In the genomic region with DNA sequence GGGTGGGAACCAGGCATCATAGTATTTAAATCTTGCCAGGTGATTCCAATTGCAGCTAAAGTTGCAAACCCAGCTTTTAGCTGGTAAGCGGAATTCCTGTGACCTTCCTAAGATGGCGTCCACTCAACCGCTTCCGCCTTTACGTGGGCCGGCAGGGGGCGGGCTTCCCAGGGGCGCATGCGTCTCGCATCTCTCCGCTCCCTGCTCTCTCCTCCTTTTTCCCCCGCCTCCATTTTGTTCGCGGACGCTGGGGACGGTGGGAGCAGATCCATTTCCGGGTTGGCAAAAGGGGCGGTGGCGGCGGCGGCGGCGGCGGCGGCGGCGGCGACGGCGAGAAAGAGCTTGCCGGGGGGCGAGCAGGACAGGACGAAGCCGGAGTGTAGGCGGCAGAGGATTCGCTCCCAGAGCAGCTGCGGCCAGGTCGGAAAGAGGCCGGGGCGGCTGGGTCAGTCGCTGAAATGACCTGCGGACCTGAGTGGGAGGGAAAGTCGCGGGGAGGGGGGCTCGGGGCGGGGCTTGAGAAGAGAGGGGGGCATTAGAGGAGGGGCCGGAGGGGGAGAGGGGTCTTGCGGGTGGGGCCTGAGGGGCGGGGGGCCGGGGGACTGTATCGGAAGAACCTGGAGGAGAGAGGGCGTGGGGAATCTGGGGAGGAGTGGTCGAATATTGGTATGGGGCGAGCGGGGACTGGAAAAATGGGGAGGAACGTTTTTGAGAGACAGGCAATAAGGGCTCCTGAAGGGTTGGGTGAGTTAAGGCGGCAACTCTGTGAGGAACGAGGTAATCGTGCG, we compare ENCODE assay signal across 8 cellular contexts. TPM values are rescaled to one million over a fixed set of nuclear protein-coding genes. Genes with fewer than 3 reads are reported as not detected.
DNase-seq lines count a peak whose midpoint lies in the region; ATAC-seq and TF ChIP-seq lines count a peak whose summit lies in the region.

Gene WIPF2, plus strand, starts transcription at position 232 of the 788 bp plus-strand sequence. CDS start 37,156 bp downstream, outside the sequence.

- no peaks in the 10 kb centered on the region for H3K36me3 ChIP-seq in duodenal mucosa (ENCODE audit: control insufficient read depth in 1 of 2, insufficient read depth in 2 of 2, low read length in 2 of 2)

- intact Hi-C loops in lower leg skin (cut with DNase I; ENCODE audit: low total_unique reads), result no loop called here

- H3K27ac ChIP-seq in C4-2B (peak within 1 kb of the TSS; percentile 74), duodenal mucosa (ENCODE audit: low read depth, low read length) (peak within 1 kb of the TSS; percentile 89)

- H3K4me1 ChIP-seq in duodenal mucosa (ENCODE audit: control insufficient read depth in 1 of 2, insufficient read depth in 2 of 2, low read length in 2 of 2), result peaks cover under 1 to 4% of the 10 kb centered on the region in 2 donors

- TF ChIP-seq CTCF in C4-2B (conservative IDR thresholded peaks at IDR 0.05) (no peak; the same call in 1 of the 2 replicates), lower leg skin (IDR thresholded peaks at IDR 0.05) (peak in 1 of 3 donors; percentile 39)

- H3K9me3 ChIP-seq in duodenal mucosa (ENCODE audit: control insufficient read depth in 1 of 2, low read length in 2 of 2), result no peaks in the 10 kb centered on the region

- ATAC-seq in GM19351 (IDR thresholded peaks at IDR 0.05; ENCODE audit: unreplicated experiment), result peak; percentile 86
- ATAC-seq in HG03565 (IDR thresholded peaks at IDR 0.05; ENCODE audit: unreplicated experiment), result peak; percentile 77

- TF ChIP-seq POLR2A in lower leg skin (IDR thresholded peaks at IDR 0.05), result peak in 1 of 2 donors; percentile 42

- DNase-seq in NCI-H82 (lab: John Stamatoyannopoulos, UW) (peak; percentile 99), lower leg skin (ENCODE audit: low spot score in 2 of 2) (peak; percentile 96 to 99)
- peak; percentile 97 to 98 for DNase-seq in activated CD4-positive, alpha-beta T cell treated with anti-CD3 and anti-CD28 coated beads, Interleukin-2, amount 50 U/mL, for 48 hours
- peak; percentile 96 for DNase-seq in stimulated activated CD4-positive, alpha-beta T cell treated with anti-CD3 and anti-CD28 coated beads, Interleukin-4, amount 100 ng/mL, for 48 hours (ENCODE audit: low read depth in 2 of 2)

- no peaks in the 10 kb centered on the region for H3K27me3 ChIP-seq in duodenal mucosa (ENCODE audit: control insufficient read depth in 1 of 2, insufficient read depth in 2 of 2, low read length in 2 of 2)

- H3K9ac ChIP-seq in duodenal mucosa (ENCODE audit: low read depth in 1 of 2, low read length in 2 of 2), result peak within 1 kb of the TSS; percentile 75 to 82

- 0 to 1% methylated on average over 60 of the region's 60 CpGs for WGBS in lower leg skin, 2 donors

- peak within 1 kb of the TSS; percentile 87 to 96 for H3K4me3 ChIP-seq in duodenal mucosa (ENCODE audit: low read depth in 1 of 2, low read length in 2 of 2)
- peak within 1 kb of the TSS; percentile 65 for H3K4me3 ChIP-seq in lower leg skin (ENCODE audit: low read depth, poor library complexity, severe bottlenecking)

RNA-seq across cellular contexts. Expression of gene WIPF2, which starts in this region (rescaled TPM):
- 10 to 100 TPM; 14.5 to 24.3 (median 18.5) TPM for total RNA-seq in lower leg skin

Comparison
In these comparisons a context has a peak if more than half of its experiments do, and no peak if none do; other contexts are left out.
1. Peak in every context shown above with its lines: DNase-seq, ATAC-seq, H3K4me3 ChIP-seq and H3K27ac ChIP-seq.